Comparison of ENCODE assay signal across 1 cellular context in genomic region chr11:76654310-76654851, GRCh38.
A peak's percentile ranks its signal among the peaks of the same experiment; 100 is the strongest.
TF ChIP-seq lines count a peak whose summit lies in the region.

No MANE protein-coding gene starts in this region.

TF ChIP-seq in K562, 482 proteins besides CTCF, POLR2A, EP300 and RAD21 (continued from another document):
- TF ChIP-seq CBX5 (IDR thresholded peaks at IDR 0.05; ENCODE audit: borderline replicate concordance, low read depth) (0 out of 2 replicates have a peak, but pooled peaks have one; percentile 9), SRSF3 (IDR thresholded peaks at IDR 0.05; ENCODE audit: insufficient read depth, low read length) (no peak)
